1 cellular context compared by ENCODE assay signal in genomic region chr10:127907411-127908105, GRCh38.
TF ChIP-seq lines count a peak whose summit lies in the region.

No MANE protein-coding gene starts in this region.

TF ChIP-seq in GM23338, 12 proteins besides CTCF, POLR2A, EP300 and RAD21 (continued from another document):
- no peak for TF ChIP-seq REST (IDR thresholded peaks at IDR 0.05; ENCODE audit: unreplicated experiment)
- TF ChIP-seq ZNF114 (CRISPR knock-in tag; IDR thresholded peaks at IDR 0.05), result no peak
- no peak for TF ChIP-seq JUNB (IDR thresholded peaks at IDR 0.05; ENCODE audit: unreplicated experiment)
- no peak for TF ChIP-seq ETS1 (IDR thresholded peaks at IDR 0.05)
- TF ChIP-seq CREB1 (CRISPR knock-in tag; IDR thresholded peaks at IDR 0.05; ENCODE audit: low read depth), result no peak
- TF ChIP-seq POLR2AphosphoS5 (IDR thresholded peaks at IDR 0.05; ENCODE audit: low read depth), result no peak
- TF ChIP-seq ZNF331 (CRISPR knock-in tag; IDR thresholded peaks at IDR 0.05; ENCODE audit: low read depth), result no peak
- no peak for TF ChIP-seq ZNF462 (CRISPR knock-in tag; IDR thresholded peaks at IDR 0.05)
